In genomic region chr12:20490213-20490612, GRCh38 we compare ENCODE assay signal across 23 cellular contexts.
"Had no signal": no experiment of that assay in that cellular context is flagged by ENCODE, and none has a peak within 500 bp of the region (broad histone marks: within the 10 kb centered on the region; RNA-seq: fewer than 3 reads in every experiment).

No MANE protein-coding gene starts in this region.

- H3K9me3 ChIP-seq: body of pancreas, neutrophil, right atrium auricular region, suprapubic skin, upper lobe of left lung had no signal

- H3K27me3 ChIP-seq: body of pancreas, neutrophil, right atrium auricular region, suprapubic skin, upper lobe of left lung had no signal

- H3K27me3 Mint-ChIP-seq: activated CD4-positive, alpha-beta T cell treated with anti-CD3 and anti-CD28 coated beads, Interleukin-2, amount 10 ng/mL, durations not matched to agents 7 days and 5 days; effector memory CD8-positive, alpha-beta T cell; memory B cell had no signal

- H3K27ac ChIP-seq: body of pancreas, neutrophil, right atrium auricular region, skin epidermis, suprapubic skin, upper lobe of left lung had no signal

- H3K9me3 Mint-ChIP-seq: activated CD4-positive, alpha-beta T cell treated with anti-CD3 and anti-CD28 coated beads, Interleukin-2, amount 10 ng/mL, durations not matched to agents 7 days and 5 days; effector memory CD8-positive, alpha-beta T cell; memory B cell; T-helper 2 cell treated with Interferon-gamma antibody and Interleukin-4, amounts not matched to agents 5 μg/mL and 100 μg/mL, for 36 hours had no signal

- H3K36me3 ChIP-seq: neutrophil, right atrium auricular region, suprapubic skin, upper lobe of left lung had no signal

- H3K4me3 ChIP-seq: body of pancreas, right atrium auricular region, skin epidermis, suprapubic skin, upper lobe of left lung had no signal

- H3K27ac Mint-ChIP-seq: activated CD4-positive, alpha-beta T cell treated with anti-CD3 and anti-CD28 coated beads, Interleukin-2, amount 10 ng/mL, durations not matched to agents 7 days and 5 days; activated naive CD8-positive, alpha-beta T cell; effector memory CD8-positive, alpha-beta T cell; memory B cell; naive thymus-derived CD8-positive, alpha-beta T cell; T-helper 2 cell treated with Interferon-gamma antibody and Interleukin-4, amounts not matched to agents 5 μg/mL and 100 μg/mL, for 36 hours had no signal

- H3K4me3 Mint-ChIP-seq: activated CD4-positive, alpha-beta T cell treated with anti-CD3 and anti-CD28 coated beads, Interleukin-2, amount 10 ng/mL, durations not matched to agents 7 days and 5 days; activated naive CD8-positive, alpha-beta T cell; effector memory CD8-positive, alpha-beta T cell; memory B cell; naive thymus-derived CD8-positive, alpha-beta T cell; T-helper 2 cell treated with Interferon-gamma antibody and Interleukin-4, amounts not matched to agents 5 μg/mL and 100 μg/mL, for 36 hours had no signal

- H3K36me3 Mint-ChIP-seq: activated naive CD8-positive, alpha-beta T cell; memory B cell; naive thymus-derived CD8-positive, alpha-beta T cell had no signal

- H3K4me1 ChIP-seq: body of pancreas, suprapubic skin, upper lobe of left lung had no signal

- H3K4me1 Mint-ChIP-seq: memory B cell had no signal

- DNase-seq: activated CD4-positive, alpha-beta T cell treated with anti-CD3 and anti-CD28 coated beads, Interleukin-2, amount 10 ng/mL, durations not matched to agents 7 days and 5 days; activated CD4-positive, CD25-positive, alpha-beta regulatory T cell; activated CD8-positive, alpha-beta memory T cell treated with anti-CD3 and anti-CD28 coated beads, Interleukin-2, amount 50 U/mL, for 48 hours; activated gamma-delta T cell treated with Interleukin-2 at 50 U/mL for 16 hours; amygdala; body of pancreas; central memory CD4-positive, alpha-beta T cell; dermis blood vessel endothelial cell; effector memory CD8-positive, alpha-beta T cell; hypothalamus; kidney glomerular epithelial cell; left ventricle myocardium superior; naive thymus-derived CD8-positive, alpha-beta T cell; stimulated activated CD4-positive, alpha-beta T cell treated with anti-CD3 and anti-CD28 coated beads, Interleukin-4, amount 100 ng/mL, for 24 hours; stimulated activated naive CD8-positive, alpha-beta T cell treated with anti-CD3 and anti-CD28 coated beads, Interleukin-15, Interleukin-2, amounts not matched to agents 100 U/mL and 50 U/mL, for 24 hours; upper lobe of left lung had no signal

- ATAC-seq: body of pancreas; effector memory CD8-positive, alpha-beta T cell; left ventricle myocardium superior; naive thymus-derived CD8-positive, alpha-beta T cell; stimulated activated naive CD8-positive, alpha-beta T cell treated with anti-CD3 and anti-CD28 coated beads, Interleukin-15, Interleukin-2, amounts not matched to agents 100 U/mL and 50 U/mL, for 24 hours had no signal
